ENCODE assay signal across 15 cellular contexts in genomic region chr16:77157346-77157745, GRCh38. TPM values are rescaled to one million over a fixed set of nuclear protein-coding genes. Genes with fewer than 3 reads are reported as not detected.
DNase-seq lines count a peak whose midpoint lies in the region; ATAC-seq and TF ChIP-seq lines count a peak whose summit lies in the region.
"Had no signal": no experiment of that assay in that cellular context is flagged by ENCODE, and none has a peak within 500 bp of the region (broad histone marks: within the 10 kb centered on the region; RNA-seq: fewer than 3 reads in every experiment).

No MANE protein-coding gene starts in this region.

- no peaks in the 10 kb centered on the region for H4K20me1 ChIP-seq in BLaER1 treated with 17β-estradiol and CSF1 and Interleukin-3, amounts not matched to agents 10 nM and 100 nM

- H3K4me1 ChIP-seq in BLaER1 treated with 17β-estradiol and CSF1 and Interleukin-3, amounts not matched to agents 10 nM and 100 nM, result peaks cover 0 to 17% (median 6%) of the 10 kb centered on the region in 10 experiments; a peak in 14 of 20 replicates
- H3K4me1 ChIP-seq in adipocyte (ENCODE audit: control insufficient read depth, insufficient read depth, low read length), result peaks cover 5% of the 10 kb centered on the region
- H3K4me1 ChIP-seq: BE2C, Caco-2 had no signal

- H3K9me3 ChIP-seq in BLaER1 treated with 17β-estradiol and CSF1 and Interleukin-3, amounts not matched to agents 10 nM and 100 nM (replicated peaks in 1 of 11), result no peaks in the 10 kb centered on the region
- H3K9me3 ChIP-seq in adipocyte (ENCODE audit: control insufficient read depth, low read length), result no peaks in the 10 kb centered on the region
- H3K9me3 ChIP-seq: BE2C, Caco-2 had no signal

- DNase-seq in adipocyte (ENCODE audit: low read depth), result peak; percentile 2
- DNase-seq in left ventricle myocardium superior, result no peak
- DNase-seq in sciatic nerve (ENCODE audit: low spot score), result no peak
- no peak for DNase-seq in stimulated activated naive CD4-positive, alpha-beta T cell (lab: John Stamatoyannopoulos, UW)
- DNase-seq in H7, result no peak
- DNase-seq in AML-193 (lab: John Stamatoyannopoulos, UW), result no peak
- DNase-seq: BE2C; Caco-2; CD4-positive, alpha-beta T cell; HCEC 1CT; IMR-90 had no signal

- H3K27me3 ChIP-seq in BLaER1 treated with 17β-estradiol and CSF1 and Interleukin-3, amounts not matched to agents 10 nM and 100 nM, result no peaks in the 10 kb centered on the region
- H3K27me3 ChIP-seq in adipocyte (replicated peaks; ENCODE audit: control insufficient read depth, insufficient read depth, low read length) (no peaks in the 10 kb centered on the region), H7 (ENCODE audit: control insufficient read depth, insufficient read depth, low read length) (no peaks in the 10 kb centered on the region)
- H3K27me3 ChIP-seq: BE2C had no signal

- 0 out of 22 replicates have a peak overlapping the region, but pooled peaks of 1 of the 11 experiments have one; percentile 20 for H3K27ac ChIP-seq in BLaER1 treated with 17β-estradiol and CSF1 and Interleukin-3, amounts not matched to agents 10 nM and 100 nM
- H3K27ac ChIP-seq: C4-2B, GM23248 had no signal

- H3K36me3 ChIP-seq in BLaER1 treated with 17β-estradiol and CSF1 and Interleukin-3, amounts not matched to agents 10 nM and 100 nM, result no peaks in the 10 kb centered on the region
- H3K36me3 ChIP-seq in adipocyte (ENCODE audit: control insufficient read depth, insufficient read depth, low read length, severe bottlenecking) (no peaks in the 10 kb centered on the region), H7 (replicated peaks; ENCODE audit: control insufficient read depth, insufficient read depth, low read length) (no peaks in the 10 kb centered on the region)
- H3K36me3 ChIP-seq: BE2C had no signal

- ATAC-seq in left ventricle myocardium superior (peak; percentile 75), sciatic nerve (peak; percentile 26), GM18505 (IDR thresholded peaks at IDR 0.05; ENCODE audit: unreplicated experiment) (no peak)

- peak overlapping the region in 7 of 11 experiments; percentile 10 to 57 (median 21); a peak in 9 of 22 replicates for H3K4me2 ChIP-seq in BLaER1 treated with 17β-estradiol and CSF1 and Interleukin-3, amounts not matched to agents 10 nM and 100 nM

- no peak overlapping the region for H3K4me3 ChIP-seq in BLaER1 treated with 17β-estradiol and CSF1 and Interleukin-3, amounts not matched to agents 10 nM and 100 nM
- H3K4me3 ChIP-seq in adipocyte (ENCODE audit: low read length) (no peak overlapping the region), H7 (ENCODE audit: insufficient read depth, low read depth, low read length) (no peak overlapping the region)
- H3K4me3 ChIP-seq: GM23248 had no signal

- no peak for TF ChIP-seq POLR2A in GM18505 (IDR thresholded peaks at IDR 0.05; ENCODE audit: borderline replicate concordance, extremely low read depth, insufficient read depth, insufficient read length)

- no peak overlapping the region for H3K9ac ChIP-seq in BLaER1 treated with 17β-estradiol and CSF1 and Interleukin-3, amounts not matched to agents 10 nM and 100 nM
- peak overlapping the region; percentile 0 for H3K9ac ChIP-seq in adipocyte (ENCODE audit: low read length)
- H3K9ac ChIP-seq: GM23248 had no signal

- intact Hi-C loops in left ventricle myocardium superior (cut with micrococcal nuclease), result no loop called here
- intact Hi-C loops in sciatic nerve (cut with DNase I), result no loop called here

RNA-seq across cellular contexts. Expression of gene MON1B, which starts 33.6 kb away (rescaled TPM):
- 15.1 TPM for total RNA-seq in left ventricle myocardium superior
- total RNA-seq in sciatic nerve, result 45.4 TPM
- total RNA-seq in H7 (2014; rRNA removed; shearing (Covaris generic)), result 10.9 and 12.4 TPM in 2 replicates

RNA-seq across cellular contexts. Expression of gene SYCE1L, which starts 41.9 kb away (rescaled TPM):
- total RNA-seq in left ventricle myocardium superior, result 2.1 TPM
- 3.9 TPM for total RNA-seq in sciatic nerve
- 7.2 and 7.8 TPM in 2 replicates for total RNA-seq in H7 (2014; rRNA removed; shearing (Covaris generic))
- total RNA-seq: GM23248, IMR-90 had no signal
